15 cellular contexts compared by ENCODE assay signal in genomic region chr4:105859233-105859632, GRCh38. TPM values are rescaled to one million over a fixed set of nuclear protein-coding genes. Genes with fewer than 3 reads are reported as not detected.
DNase-seq lines count a peak whose midpoint lies in the region; ATAC-seq lines count a peak whose summit lies in the region.
"Had no signal": no experiment of that assay in that cellular context is flagged by ENCODE, and none has a peak within 500 bp of the region (broad histone marks: within the 10 kb centered on the region; RNA-seq: fewer than 3 reads in every experiment).

No MANE protein-coding gene starts in this region.

- peak; percentile 48 for DNase-seq in DMS53 treated with DMSO at 0.1 percent for 48 hours (lab: John Stamatoyannopoulos, UW; ENCODE audit: unreplicated experiment)
- peak; percentile 11 for DNase-seq in brain pericyte (ENCODE audit: low read depth, low spot score)
- DNase-seq in mesenchymal stem cell: peak; percentile 87
- no peak for DNase-seq in MG63
- DNase-seq in NCI-H1048 (lab: John Stamatoyannopoulos, UW): no peak
- no peak for DNase-seq in stimulated activated CD4-positive, alpha-beta T cell treated with anti-CD3 and anti-CD28 coated beads, Interleukin-4, amount 100 ng/mL, for 4 hours
- DNase-seq in T-helper 1 cell: no peak
- DNase-seq: activated naive CD4-positive, alpha-beta T cell; DMS79 treated with DMSO at 0.1 percent for 48 hours; NCI-H1092 treated with DMSO at 0.1 percent for 48 hours; stimulated activated naive CD4-positive, alpha-beta T cell treated with Interleukin-2 at 50 U/mL for 16 hours had no signal

- H3K4me1 ChIP-seq in mesenchymal stem cell (ENCODE audit: control insufficient read depth, insufficient read depth, low read depth, low read length): no peaks in the 10 kb centered on the region

- H3K14ac ChIP-seq in mesenchymal stem cell (ENCODE audit: low read length in 2 of 2): no peak overlapping the region

- no peaks in the 10 kb centered on the region for H3K27me3 ChIP-seq in mesenchymal stem cell (ENCODE audit: control insufficient read depth in 1 of 2, insufficient read depth in 1 of 2, low read length in 2 of 2)
- H3K27me3 ChIP-seq in MG63: no peaks in the 10 kb centered on the region
- H3K27me3 ChIP-seq: esophagus muscularis mucosa had no signal

- no peak overlapping the region for H3K27ac ChIP-seq in mesenchymal stem cell (ENCODE audit: low read length, poor library complexity, severe bottlenecking)
- H3K27ac ChIP-seq: esophagus muscularis mucosa, skin epidermis had no signal

- no peak overlapping the region for H3K4me3 ChIP-seq in mesenchymal stem cell (ENCODE audit: insufficient read depth in 1 of 2, low read depth in 1 of 2, low read length in 2 of 2)
- H3K4me3 ChIP-seq in MG63: no peak overlapping the region
- H3K4me3 ChIP-seq: esophagus muscularis mucosa, skin epidermis had no signal

- H4K91ac ChIP-seq in mesenchymal stem cell (ENCODE audit: low read length): no peak overlapping the region

- H3K79me1 ChIP-seq in mesenchymal stem cell (replicated peaks; ENCODE audit: low read length, poor library complexity, severe bottlenecking): no peaks in the 10 kb centered on the region

- ATAC-seq in HG03442 (IDR thresholded peaks at IDR 0.05; ENCODE audit: unreplicated experiment): peak; percentile 60

- no CpG with 5 or more reads among the region's 1 CpG for WGBS in mesenchymal stem cell

- no peak overlapping the region for H3K23ac ChIP-seq in mesenchymal stem cell (ENCODE audit: low read length in 2 of 2)

- H2BK15ac ChIP-seq in mesenchymal stem cell (ENCODE audit: low read depth, poor library complexity, severe bottlenecking): no peak overlapping the region

- H3K9me3 ChIP-seq in mesenchymal stem cell (ENCODE audit: control insufficient read depth, low read length) (peaks cover 11% of the 10 kb centered on the region), MG63 (peaks cover 8% of the 10 kb centered on the region)

- H2AK5ac ChIP-seq in mesenchymal stem cell (ENCODE audit: low read length, severe bottlenecking): no peak overlapping the region

- H3K4ac ChIP-seq in mesenchymal stem cell (ENCODE audit: low read depth in 1 of 2, low read length in 2 of 2): no peak overlapping the region

- H3K9ac ChIP-seq in mesenchymal stem cell (ENCODE audit: low read length): peak overlapping the region; percentile 56

- H3K36me3 ChIP-seq in mesenchymal stem cell (ENCODE audit: control insufficient read depth in 1 of 2, insufficient read depth in 2 of 2, low read depth in 1 of 2, low read length in 2 of 2) (peaks cover 0 to 6% of the 10 kb centered on the region in 2 experiments), MG63 (no peaks in the 10 kb centered on the region)
- H3K36me3 ChIP-seq: esophagus muscularis mucosa had no signal

- no peak overlapping the region for H2BK5ac ChIP-seq in mesenchymal stem cell (ENCODE audit: low read depth, low read length, poor library complexity, severe bottlenecking)

- no peak overlapping the region for H2BK120ac ChIP-seq in mesenchymal stem cell (ENCODE audit: low read depth, low read length)

- no peak overlapping the region for H2AFZ ChIP-seq in mesenchymal stem cell (ENCODE audit: low read depth, low read length)

- H3K4me2 ChIP-seq in mesenchymal stem cell (ENCODE audit: low read length, poor library complexity, severe bottlenecking): no peak overlapping the region

- H2BK12ac ChIP-seq in mesenchymal stem cell (ENCODE audit: low read length in 2 of 2): no peak overlapping the region

- H3K18ac ChIP-seq in mesenchymal stem cell (ENCODE audit: low read depth in 1 of 2, low read length in 2 of 2): no peak overlapping the region

- H4K8ac ChIP-seq in mesenchymal stem cell (ENCODE audit: low read length): no peak overlapping the region

RNA-seq across cellular contexts. Expression of gene NPNT, which starts 36.0 kb away (rescaled TPM):
- polyA plus RNA-seq in mesenchymal stem cell (2013, experiment 1 of 2): 0.83 TPM
- polyA plus RNA-seq in mesenchymal stem cell (2013, experiment 2 of 2): 0.60 TPM
- 0.13 and 28.7 TPM in 2 replicates for total RNA-seq in MG63 (2014; rRNA removed; shearing (Covaris generic); ENCODE audit: low replicate concordance)
- total RNA-seq: OCI-LY7 had no signal

Comparison
In these comparisons a context has a peak if more than half of its experiments do, and no peak if none do; other contexts are left out.
1. DNase-seq: peak in DMS53 treated with DMSO at 0.1 percent for 48 hours (single experiment), brain pericyte (single experiment) and mesenchymal stem cell (single experiment); none in MG63 (single experiment), NCI-H1048 (single experiment), stimulated activated CD4-positive, alpha-beta T cell treated with anti-CD3 and anti-CD28 coated beads, Interleukin-4, amount 100 ng/mL, for 4 hours (0 of 2) and T-helper 1 cell (0 of 5).